Comparison of ENCODE assay signal across 28 cellular contexts in the genomic region with DNA sequence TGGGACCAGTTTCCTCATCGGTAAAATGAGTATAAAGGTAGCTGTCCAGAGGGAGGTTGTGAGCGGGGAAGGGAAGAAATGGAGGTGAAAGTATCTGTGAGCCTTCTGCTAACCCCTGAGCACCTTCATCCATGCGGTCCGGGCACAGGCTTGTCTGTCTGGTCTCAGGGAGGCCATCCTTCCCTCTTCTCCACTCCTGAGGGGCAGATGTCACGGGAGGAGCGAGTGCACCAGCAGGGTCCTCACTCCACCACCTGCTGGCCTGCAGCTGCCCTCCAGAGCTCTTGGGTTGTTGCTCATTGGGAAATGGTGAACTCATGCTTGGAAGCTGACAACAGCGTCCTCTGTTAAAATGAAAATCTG. TPM values are rescaled to one million over a fixed set of nuclear protein-coding genes. Genes with fewer than 3 reads are reported as not detected.
DNase-seq lines count a peak whose midpoint lies in the region; ATAC-seq, FAIRE-seq and TF ChIP-seq lines count a peak whose summit lies in the region.
"Had no signal": no experiment of that assay in that cellular context is flagged by ENCODE, and none has a peak within 500 bp of the region (broad histone marks: within the 10 kb centered on the region; RNA-seq: fewer than 3 reads in every experiment).

No MANE protein-coding gene starts in this region.

- TF ChIP-seq RAD21 in HepG2 (CRISPR knock-in tag; IDR thresholded peaks at IDR 0.05), result no peak

- TF ChIP-seq EP300 in HepG2 (IDR thresholded peaks at IDR 0.05; ENCODE audit: low read depth in 2 of 2, low read length in 2 of 2) (no peak), HepG2 (CRISPR knock-in tag; IDR thresholded peaks at IDR 0.05; ENCODE audit: borderline replicate concordance) (no peak)

- peaks cover 3 to 11% of the 10 kb centered on the region in 2 experiments; a peak in 2 of 5 replicates for H3K27me3 ChIP-seq in HepG2 (ENCODE audit: control insufficient read depth in 1 of 2, insufficient read depth in 2 of 2, low read length in 2 of 2)
- H3K27me3 ChIP-seq in right lobe of liver, result no peaks in the 10 kb centered on the region
- no peaks in the 10 kb centered on the region for H3K27me3 ChIP-seq in lower lobe of right lung (ENCODE audit: low read depth)
- no peaks in the 10 kb centered on the region for H3K27me3 ChIP-seq in Caco-2 (replicated peaks; ENCODE audit: control insufficient read depth, insufficient read depth, low read length)
- H3K27me3 ChIP-seq: BE2C, MG63 had no signal

- no peaks in the 10 kb centered on the region for H4K20me1 ChIP-seq in HepG2 (ENCODE audit: insufficient read depth, low read length)

- no peak overlapping the region for H2AFZ ChIP-seq in HepG2 (ENCODE audit: low read length)
- H2AFZ ChIP-seq: GM23338, PC-9 had no signal

- no peak for TF ChIP-seq POLR2A in HepG2 (IDR thresholded peaks at IDR 0.05; ENCODE audit: insufficient read depth in 1 of 2, low read depth in 2 of 2, low read length in 2 of 2)
- TF ChIP-seq POLR2A in right lobe of liver (IDR thresholded peaks at IDR 0.05), result no peak

- H3K9me3 ChIP-seq in HepG2 (ENCODE audit: low read length), result no peaks in the 10 kb centered on the region
- no peaks in the 10 kb centered on the region for H3K9me3 ChIP-seq in right lobe of liver
- H3K9me3 ChIP-seq in lower lobe of right lung, result no peaks in the 10 kb centered on the region
- no peaks in the 10 kb centered on the region for H3K9me3 ChIP-seq in Caco-2
- H3K9me3 ChIP-seq: BE2C, HAP-1, MG63 had no signal

- ATAC-seq in HepG2 (no peak), right lobe of liver (no peak), lower lobe of right lung (no peak)
- ATAC-seq: GM12878, GM23338, Right ventricle myocardium inferior had no signal

- H3K4me3 ChIP-seq in HepG2 (replicated peaks in 1 of 3; ENCODE audit: insufficient read depth in 1 of 3, low read depth in 2 of 3, low read length in 3 of 3), result peak overlapping the region; percentile 21 to 58 (median 32); a peak in 5 of 6 replicates
- H3K4me3 ChIP-seq in right lobe of liver, result no peak overlapping the region
- H3K4me3 ChIP-seq in lower lobe of right lung, result no peak overlapping the region
- H3K4me3 ChIP-seq in Caco-2 (ENCODE audit: low read depth, low read length), result no peak overlapping the region
- H3K4me3 ChIP-seq: GM12878, GM23338, HAP-1, MG63, PC-9 had no signal

- H3K4me1 Mint-ChIP-seq in Caco-2 (ENCODE audit: low read depth, unreplicated experiment), result peaks cover 6% of the 10 kb centered on the region

- H3K4me1 ChIP-seq in HepG2 (ENCODE audit: insufficient read depth, low read length) (peaks cover 45% of the 10 kb centered on the region), right lobe of liver (peaks cover 0 to 6% (median 0%) of the 10 kb centered on the region in 4 donors), lower lobe of right lung (peaks cover 11% of the 10 kb centered on the region), Caco-2 (no peaks in the 10 kb centered on the region)
- H3K4me1 ChIP-seq: BE2C, HAP-1 had no signal

- peak overlapping the region; percentile 78 for H3K4me2 ChIP-seq in HepG2 (ENCODE audit: low read depth, low read length)
- H3K4me2 ChIP-seq: GM23338, PC-9 had no signal

- peaks cover 3% of the 10 kb centered on the region for H3K27me3 Mint-ChIP-seq in Caco-2 (ENCODE audit: insufficient read depth, unreplicated experiment)

- WGBS in HepG2 (ENCODE audit: low lambda C conversion rate), result 5% methylated on average over 7 of the region's 7 CpGs
- WGBS in right lobe of liver (ENCODE audit: insufficient coverage, low coverage, low lambda C conversion rate, missing lambda C conversion rate), result 90% methylated on average over 2 of the region's 7 CpGs

- BruUV-seq in HepG2 (replicated peaks; lab: Mats Ljungman, UMichigan) (no TSS peak), Caco-2 (replicated peaks; lab: Mats Ljungman, UMichigan) (no TSS peak)

- no peaks in the 10 kb centered on the region for H3K79me2 ChIP-seq in HepG2 (ENCODE audit: insufficient read depth, low read length)

- H3K9ac ChIP-seq in HepG2 (ENCODE audit: insufficient read depth, low read depth, low read length), result no peak overlapping the region

- H3K27ac Mint-ChIP-seq in Caco-2 (ENCODE audit: unreplicated experiment), result no peak overlapping the region
- H3K27ac Mint-ChIP-seq: GM23338 had no signal

- peaks cover 12% of the 10 kb centered on the region for H3K36me3 Mint-ChIP-seq in Caco-2 (ENCODE audit: insufficient read depth, unreplicated experiment)

- no peak overlapping the region for H3K4me3 Mint-ChIP-seq in Caco-2 (ENCODE audit: unreplicated experiment)
- H3K4me3 Mint-ChIP-seq: GM23338 had no signal

- FAIRE-seq in HepG2 (lab: Jason Lieb, UNC), result no peak
- FAIRE-seq: GM12878, HTR-8/SVneo had no signal

- intact Hi-C loops in HepG2 (cut with micrococcal nuclease; ENCODE audit: unreplicated experiment) (no loop called here), right lobe of liver (cut with DNase I) (no loop called here), lower lobe of right lung (cut with DNase I) (no loop called here), Caco-2 (cut with micrococcal nuclease; ENCODE audit: unreplicated experiment) (no loop called here)

- POLR2A ChIA-PET in HepG2 (lab: Yijun Ruan, JAX), result interaction anchor here (1.1 kb wide), 1 partner anchor 31 kb away, joined by 3 read pairs; no protein-coding TSS in a partner anchor
- POLR2A ChIA-PET in Caco-2 (lab: Charles Lee), result no interaction called here

- no peaks in the 10 kb centered on the region for H3K9me3 Mint-ChIP-seq in Caco-2 (ENCODE audit: unreplicated experiment)

- no peaks in the 10 kb centered on the region for H3K36me3 ChIP-seq in HepG2 (replicated peaks in 1 of 2; ENCODE audit: control insufficient read depth in 1 of 2, insufficient read depth in 2 of 2, low read length in 2 of 2)
- H3K36me3 ChIP-seq in right lobe of liver, result no peaks in the 10 kb centered on the region
- H3K36me3 ChIP-seq in lower lobe of right lung, result no peaks in the 10 kb centered on the region
- H3K36me3 ChIP-seq in Caco-2 (ENCODE audit: control insufficient read depth, insufficient read depth, low read length), result no peaks in the 10 kb centered on the region
- H3K36me3 ChIP-seq: BE2C, HAP-1, MG63 had no signal

- in situ Hi-C loops in HepG2 (cut with HindIII; ENCODE audit: extremely low pct_ligation_motif_present, low pct_unique_long_range_greater_than_20kb), result no loop called here

- DNase-seq in NCI-H146 (lab: John Stamatoyannopoulos, UW) (peak; percentile 38), NCI-H146 treated with DMSO at 0.1 percent for 48 hours (lab: John Stamatoyannopoulos, UW; ENCODE audit: unreplicated experiment) (no peak), HepG2 (ENCODE audit: low spot score) (no peak), right lobe of liver (no peak), lower lobe of right lung (peak; percentile 27), NCI-H1694 (lab: John Stamatoyannopoulos, UW) (no peak), islet precursor cell (no peak), Caco-2 (no peak)
- DNase-seq: 8988T, ACHN, BE2C, DMS79, EL, GDM1, KG1, MG63, NCI-H1105 treated with DMSO at 0.1 percent for 48 hours, NCI-H1694 treated with DMSO at 0.1 percent for 48 hours, NCI-H2081, NCI-H2227 treated with DMSO at 0.1 percent for 48 hours, NCI-H524 treated with DMSO at 0.1 percent for 48 hours, NCI-H774, PC-9 had no signal

- CTCF ChIA-PET in HepG2 (lab: Yijun Ruan, JAX; ENCODE audit: low intra/inter-chr PET ratio, low total read pairs) (no interaction called here), Caco-2 (lab: Charles Lee) (interaction anchor here (0.6 to 1.4 kb wide), 4 partner anchors 10 to 89 kb away, joined by 3 to 6 read pairs (median 4); no protein-coding TSS in a partner anchor)

- no peak for TF ChIP-seq CTCF in HepG2 (CRISPR knock-in tag; IDR thresholded peaks at IDR 0.05)
- TF ChIP-seq CTCF in right lobe of liver (IDR thresholded peaks at IDR 0.05), result no peak
- no peak for TF ChIP-seq CTCF in lower lobe of right lung (IDR thresholded peaks at IDR 0.05)
- no peak for TF ChIP-seq CTCF in Caco-2 (IDR thresholded peaks at IDR 0.05; ENCODE audit: insufficient read depth in 1 of 2, low read depth in 1 of 2, low read length in 1 of 2, severe bottlenecking in 1 of 2, unreplicated experiment in 1 of 2)

- H3K27ac ChIP-seq in HepG2 (ENCODE audit: extremely low read length, insufficient read depth, low read length) (no peak overlapping the region), right lobe of liver (no peak overlapping the region), lower lobe of right lung (no peak overlapping the region)
- H3K27ac ChIP-seq: PC-9 had no signal

TF ChIP-seq in HepG2, 621 proteins besides CTCF, POLR2A, EP300 and RAD21 (continues in another document):
- TF ChIP-seq ZNF430 (CRISPR knock-in tag; IDR thresholded peaks at IDR 0.05) (0 out of 2 replicates have a peak, but pooled peaks have one; percentile 26), RBM39 (IDR thresholded peaks at IDR 0.05; ENCODE audit: low read depth, low read length, poor library complexity, severe bottlenecking) (no peak)

RNA-seq across cellular contexts. Expression of a gene that starts 33.8 kb away (rescaled TPM):
- total RNA-seq in HepG2 (2016; rRNA removed; fragmentation: Illumina TruSeq; extraction: Trizol) (0.66 TPM in 1 of 2 replicates, not detected in the other), right lobe of liver (10 to 100 TPM in 2 of 6 experiments, 1 to 10 TPM in 4; 2.8 to 13.1 (median 5.5) TPM), lower lobe of right lung (9.2 TPM), Caco-2 (2022) (22.6 and 29.0 TPM in 2 replicates)
- 0.51 TPM in 1 of 2 replicates, not detected in the other for total RNA-seq in HepG2 (2016; cell fraction: cytosol; rRNA removed; fragmentation: Illumina TruSeq; extraction: Trizol; ENCODE audit: low read depth)
- total RNA-seq in HepG2 (2016; cell fraction: insoluble cytoplasmic fraction; rRNA removed; fragmentation: Illumina TruSeq; extraction: Trizol), result 0.18 and 0.71 TPM in 2 replicates
- 0.21 and 0.25 TPM in 2 replicates for total RNA-seq in HepG2 (2016; cell fraction: membrane; rRNA removed; fragmentation: Illumina TruSeq; extraction: Trizol)
- 0.50 and 0.69 TPM in 2 replicates for total RNA-seq in HepG2 (2016; cell fraction: nucleus; rRNA removed; fragmentation: Illumina TruSeq; extraction: Trizol)
- 0.34 and 0.42 TPM in 2 replicates for polyA plus RNA-seq in HepG2 (2011; rRNA removed)
- polyA plus RNA-seq in HepG2 (2011; cell fraction: cytosol; rRNA removed), result 0.44 and 0.47 TPM in 2 replicates
- polyA plus RNA-seq in HepG2 (2011; cell fraction: nucleus; rRNA removed), result 0.74 and 1.2 TPM in 2 replicates
- 0.16 and 0.33 TPM in 2 replicates for polyA plus RNA-seq in HepG2 (2012)
- 0.09 and 0.11 TPM in 2 replicates for polyA plus RNA-seq in HepG2 (2016; cell fraction: cytosol; fragmentation: Illumina TruSeq; extraction: Trizol; ENCODE audit: low read depth)
- 0.16 and 0.44 TPM in 2 replicates for polyA plus RNA-seq in HepG2 (2016; cell fraction: insoluble cytoplasmic fraction; fragmentation: Illumina TruSeq; extraction: Trizol; ENCODE audit: low read depth)
- not detected in 2 replicates for polyA plus RNA-seq in HepG2 (2016; cell fraction: membrane; fragmentation: Illumina TruSeq; extraction: Trizol; ENCODE audit: low read depth)
- polyA plus RNA-seq in HepG2 (2016; cell fraction: nucleus; fragmentation: Illumina TruSeq; extraction: Trizol; ENCODE audit: insufficient read depth, low read depth), result 0.95 and 1.1 TPM in 2 replicates
- polyA minus RNA-seq in HepG2 (2011; rRNA and poly(A)+ RNA removed; ENCODE audit: low replicate concordance), result 1.5 and 1.6 TPM in 2 replicates
- 1.7 TPM in 1 of 2 replicates, not detected in the other for polyA minus RNA-seq in HepG2 (2011; cell fraction: cytosol; rRNA and poly(A)+ RNA removed)
- not detected in 2 replicates for polyA minus RNA-seq in HepG2 (2011; cell fraction: nucleus; rRNA and poly(A)+ RNA removed)
- total RNA-seq: GM12878, PC-9 had no signal

Comparison
In these comparisons a context has a peak if more than half of its experiments do, and no peak if none do; other contexts are left out.
1. DNase-seq: peak in NCI-H146 (single experiment) and lower lobe of right lung (single experiment); none in NCI-H146 treated with DMSO at 0.1 percent for 48 hours (single experiment), HepG2 (single experiment), right lobe of liver (0 of 3), NCI-H1694 (single experiment), islet precursor cell (single experiment) and Caco-2 (0 of 2).
2. H3K4me3 ChIP-seq: peak in HepG2 (3 of 3); none in right lobe of liver (0 of 3), lower lobe of right lung (single experiment) and Caco-2 (single experiment).